ENCODE assay signal across 1 cellular context in genomic region chr14:34875031-34875922, GRCh38.
TF ChIP-seq lines count a peak whose summit lies in the region.

Gene BAZ1A (minus strand): TSS chr14:34875360. CDS start chr14:34874604, 756 bp downstream.

TF ChIP-seq in WTC11, 78 proteins besides CTCF, POLR2A, EP300 and RAD21 (continued from another document):
- TF ChIP-seq MAX (CRISPR knock-in tag; IDR thresholded peaks at IDR 0.05) (peak; percentile 21; the same call in 1 of the 2 replicates), AR (CRISPR knock-in tag; IDR thresholded peaks at IDR 0.05) (no peak), FOXP1 (CRISPR knock-in tag; IDR thresholded peaks at IDR 0.05; ENCODE audit: borderline replicate concordance) (no peak), ZNF219 (CRISPR knock-in tag; IDR thresholded peaks at IDR 0.05; ENCODE audit: borderline replicate concordance) (no peak), ZNF396 (CRISPR knock-in tag; IDR thresholded peaks at IDR 0.05; ENCODE audit: borderline replicate concordance) (no peak), TP53 (CRISPR knock-in tag; IDR thresholded peaks at IDR 0.05) (no peak), ZBTB21 (CRISPR knock-in tag; IDR thresholded peaks at IDR 0.05; ENCODE audit: borderline replicate concordance) (no peak), NFE2L1 (CRISPR knock-in tag; IDR thresholded peaks at IDR 0.05) (no peak), E2F5 (CRISPR knock-in tag; IDR thresholded peaks at IDR 0.05) (no peak), TEAD4 (CRISPR knock-in tag; IDR thresholded peaks at IDR 0.05) (no peak), NR3C1 (CRISPR knock-in tag; conservative IDR thresholded peaks at IDR 0.05; ENCODE audit: low read depth) (no peak)
- TF ChIP-seq, protein P1, sequence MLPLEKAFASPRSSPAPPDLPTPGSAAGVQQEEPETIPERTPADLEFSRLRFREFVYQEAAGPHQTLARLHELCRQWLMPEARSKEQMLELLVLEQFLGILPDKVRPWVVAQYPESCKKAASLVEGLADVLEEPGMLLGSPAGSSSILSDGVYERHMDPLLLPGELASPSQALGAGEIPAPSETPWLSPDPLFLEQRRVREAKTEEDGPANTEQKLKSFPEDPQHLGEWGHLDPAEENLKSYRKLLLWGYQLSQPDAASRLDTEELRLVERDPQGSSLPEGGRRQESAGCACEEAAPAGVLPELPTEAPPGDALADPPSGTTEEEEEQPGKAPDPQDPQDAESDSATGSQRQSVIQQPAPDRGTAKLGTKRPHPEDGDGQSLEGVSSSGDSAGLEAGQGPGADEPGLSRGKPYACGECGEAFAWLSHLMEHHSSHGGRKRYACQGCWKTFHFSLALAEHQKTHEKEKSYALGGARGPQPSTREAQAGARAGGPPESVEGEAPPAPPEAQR (CRISPR knock-in tag; IDR thresholded peaks at IDR 0.05), result no peak
- TF ChIP-seq, protein P2, sequence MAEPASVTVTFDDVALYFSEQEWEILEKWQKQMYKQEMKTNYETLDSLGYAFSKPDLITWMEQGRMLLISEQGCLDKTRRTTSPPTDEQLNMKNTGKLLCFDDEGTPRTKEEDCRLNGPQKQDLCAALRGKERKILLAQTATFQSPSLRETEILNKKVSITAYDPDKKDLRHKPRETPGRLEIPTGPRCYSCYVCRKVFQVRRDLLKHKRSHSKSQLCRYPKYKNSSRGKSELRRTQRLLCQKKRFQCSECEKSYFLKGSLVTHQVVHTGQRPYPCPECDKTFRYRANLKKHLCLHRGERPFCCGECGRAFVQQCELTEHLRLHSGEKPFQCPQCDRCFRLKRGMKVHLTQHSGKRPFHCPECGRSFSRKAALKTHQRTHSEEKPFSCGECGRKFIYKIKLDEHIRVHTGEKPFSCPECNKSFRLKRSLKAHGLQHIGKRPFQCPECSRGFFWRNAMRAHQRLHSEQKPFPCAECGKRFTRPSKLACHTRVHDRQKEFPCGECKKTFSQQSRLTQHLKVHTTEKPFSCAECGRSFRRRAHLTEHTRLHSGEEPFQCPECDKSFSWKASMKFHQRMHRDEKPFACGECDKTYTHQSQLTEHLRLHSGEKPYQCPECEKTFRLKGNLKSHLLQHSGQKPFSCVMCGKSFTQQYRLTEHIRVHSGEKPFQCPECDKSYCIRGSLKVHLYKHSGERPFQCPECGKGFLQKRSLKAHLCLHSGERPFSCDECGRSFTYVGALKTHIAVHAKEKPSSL (CRISPR knock-in tag; conservative IDR thresholded peaks at IDR 0.05), result no peak
